In the genomic region with DNA sequence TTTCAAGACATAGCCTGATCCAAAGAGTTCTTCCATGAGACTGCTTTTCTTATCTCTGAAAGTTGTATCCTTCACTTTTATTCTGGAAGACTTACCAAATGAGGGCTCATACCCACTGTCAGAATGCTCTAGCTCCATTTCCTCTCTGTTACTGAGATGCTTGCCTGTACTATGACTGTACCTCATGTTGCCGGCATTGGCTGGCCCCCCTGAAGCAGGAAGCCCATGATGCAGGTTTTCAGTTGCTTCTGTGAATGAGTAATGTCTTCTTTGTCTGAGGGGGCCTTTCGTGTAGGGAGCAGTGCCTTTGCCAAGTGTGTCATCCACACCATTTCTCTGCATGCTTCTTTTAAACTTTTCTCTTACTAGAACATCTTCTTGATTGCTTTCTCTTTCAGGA, we compare ENCODE assay signal across 35 cellular contexts. TPM values are rescaled to one million over a fixed set of nuclear protein-coding genes. Genes with fewer than 3 reads are reported as not detected.
"Had no signal": no experiment of that assay in that cellular context is flagged by ENCODE, and none has a peak within 500 bp of the region (broad histone marks: within the 10 kb centered on the region; RNA-seq: fewer than 3 reads in every experiment).

No MANE protein-coding gene starts in this region.

- H3K4me1 Mint-ChIP-seq: activated B cell treated with CpG ODN at 0.5 μM for 24 hours; activated naive CD4-positive, alpha-beta T cell treated with anti-CD3 and anti-CD28 coated beads, Interleukin-2, amount 50 U/mL, for 24 hours; activated naive CD8-positive, alpha-beta T cell treated with anti-CD3 and anti-CD28 coated beads for 36 hours; activated naive CD8-positive, alpha-beta T cell treated with anti-CD3 and anti-CD28 coated beads, Interleukin-2, amount 50 U/mL, for 24 hours; T-helper 17 cell had no signal

- DNase-seq: activated B cell treated with CpG ODN at 0.5 μM for 24 hours; activated CD4-positive, alpha-beta T cell treated with anti-CD3 and anti-CD28 coated beads for 48 hours; activated CD4-positive, alpha-beta T cell treated with anti-CD3 and anti-CD28 coated beads, Interleukin-2, amount 50 U/mL, for 1 hour; activated CD4-positive, alpha-beta T cell treated with anti-CD3 and anti-CD28 coated beads, Interleukin-2, amount 50 U/mL, for 48 hours; activated CD8-positive, alpha-beta memory T cell treated with anti-CD3 and anti-CD28 coated beads, Interleukin-2, amount 50 U/mL, for 48 hours; activated gamma-delta T cell; activated naive CD4-positive, alpha-beta T cell; activated naive CD8-positive, alpha-beta T cell treated with anti-CD3 and anti-CD28 coated beads for 36 hours; activated naive CD8-positive, alpha-beta T cell treated with anti-CD3 and anti-CD28 coated beads, Interleukin-2, amount 50 U/mL, for 24 hours; activated T-cell treated with anti-CD3 and anti-CD28 coated beads for 4 hours; activated T-cell treated with anti-CD3 and anti-CD28 coated beads, Interleukin-2, amount 50 U/mL, for 24 hours; activated T-cell treated with anti-CD3 and anti-CD28 coated beads, Interleukin-2, amount 50 U/mL, for 72 hours; adrenal gland; amygdala; aorta; body of pancreas; caudate nucleus; cortex of kidney; dermis blood vessel endothelial cell; effector CD4-positive, alpha-beta T cell; effector memory CD8-positive, alpha-beta T cell; esophagus squamous epithelium; foreskin melanocyte; heart right ventricle; T-helper 1 cell; T-helper 17 cell; T1000; WERI-Rb-1 had no signal

- H3K9me3 ChIP-seq: adrenal gland, body of pancreas had no signal

- H3K4me3 ChIP-seq: adrenal gland, body of pancreas, esophagus squamous epithelium, gastroesophageal sphincter, heart right ventricle had no signal

- H3K27ac ChIP-seq: adrenal gland, body of pancreas, epithelial cell of prostate, esophagus squamous epithelium, gastroesophageal sphincter, heart right ventricle, WERI-Rb-1 had no signal

- H3K27me3 ChIP-seq: adrenal gland, body of pancreas, esophagus squamous epithelium, gastroesophageal sphincter, heart right ventricle had no signal

- H3K4me3 Mint-ChIP-seq: activated B cell treated with CpG ODN at 0.5 μM for 24 hours; activated naive CD4-positive, alpha-beta T cell treated with anti-CD3 and anti-CD28 coated beads, Interleukin-2, amount 50 U/mL, for 24 hours; activated naive CD8-positive, alpha-beta T cell treated with anti-CD3 and anti-CD28 coated beads for 36 hours; activated naive CD8-positive, alpha-beta T cell treated with anti-CD3 and anti-CD28 coated beads, Interleukin-2, amount 50 U/mL, for 24 hours; activated T-cell treated with anti-CD3 and anti-CD28 coated beads, Interleukin-2, amount 50 U/mL, for 24 hours; activated T-cell treated with anti-CD3 and anti-CD28 coated beads, Interleukin-2, amount 50 U/mL, for 72 hours; effector memory CD8-positive, alpha-beta T cell; T-helper 17 cell; T-helper 2 cell treated with Interferon-gamma antibody and Interleukin-4, amounts not matched to agents 5 μg/mL and 100 μg/mL, for 36 hours had no signal

- ATAC-seq: activated CD4-positive, CD25-positive, alpha-beta regulatory T cell treated with anti-CD3 and anti-CD28 coated beads, Interleukin-2, amount 50 U/mL, for 24 hours; activated naive CD8-positive, alpha-beta T cell treated with anti-CD3 and anti-CD28 coated beads, Interleukin-2, amount 50 U/mL, for 24 hours; activated T-cell treated with anti-CD3 and anti-CD28 coated beads, Interleukin-2, amount 50 U/mL, for 72 hours; body of pancreas; effector memory CD8-positive, alpha-beta T cell; gastroesophageal sphincter; heart right ventricle; T-helper 17 cell had no signal

- H3K4me1 ChIP-seq: adrenal gland, body of pancreas, esophagus squamous epithelium, gastroesophageal sphincter, heart right ventricle had no signal

- H3K9me3 Mint-ChIP-seq: effector memory CD8-positive, alpha-beta T cell had no signal

- H3K27me3 Mint-ChIP-seq: activated B cell treated with CpG ODN at 0.5 μM for 24 hours; activated naive CD4-positive, alpha-beta T cell treated with anti-CD3 and anti-CD28 coated beads, Interleukin-2, amount 50 U/mL, for 24 hours; activated naive CD8-positive, alpha-beta T cell treated with anti-CD3 and anti-CD28 coated beads for 36 hours; activated naive CD8-positive, alpha-beta T cell treated with anti-CD3 and anti-CD28 coated beads, Interleukin-2, amount 50 U/mL, for 24 hours; activated T-cell treated with anti-CD3 and anti-CD28 coated beads, Interleukin-2, amount 50 U/mL, for 24 hours; effector memory CD8-positive, alpha-beta T cell; T-helper 17 cell had no signal

- H3K27ac Mint-ChIP-seq: activated B cell treated with CpG ODN at 0.5 μM for 24 hours; activated naive CD4-positive, alpha-beta T cell treated with anti-CD3 and anti-CD28 coated beads, Interleukin-2, amount 50 U/mL, for 24 hours; activated naive CD8-positive, alpha-beta T cell treated with anti-CD3 and anti-CD28 coated beads for 36 hours; activated naive CD8-positive, alpha-beta T cell treated with anti-CD3 and anti-CD28 coated beads, Interleukin-2, amount 50 U/mL, for 24 hours; activated T-cell treated with anti-CD3 and anti-CD28 coated beads, Interleukin-2, amount 50 U/mL, for 24 hours; activated T-cell treated with anti-CD3 and anti-CD28 coated beads, Interleukin-2, amount 50 U/mL, for 72 hours; effector memory CD8-positive, alpha-beta T cell; T-helper 17 cell; T-helper 2 cell treated with Interferon-gamma antibody and Interleukin-4, amounts not matched to agents 5 μg/mL and 100 μg/mL, for 36 hours had no signal

- FAIRE-seq: colon, endothelial cell of umbilical vein had no signal

RNA-seq across cellular contexts. Expression of gene SH3BGR, which starts 45.7 kb away (rescaled TPM):
- polyA plus RNA-seq: endothelial cell of umbilical vein had no signal
